Comparison of ENCODE assay signal across 11 cellular contexts in genomic region chr17:81652901-81653771, GRCh38. TPM values are rescaled to one million over a fixed set of nuclear protein-coding genes. Genes with fewer than 3 reads are reported as not detected.
DNase-seq lines count a peak whose midpoint lies in the region; ATAC-seq, FAIRE-seq and TF ChIP-seq lines count a peak whose summit lies in the region.
"Had no signal": no experiment of that assay in that cellular context is flagged by ENCODE, and none has a peak within 500 bp of the region (broad histone marks: within the 10 kb centered on the region; RNA-seq: fewer than 3 reads in every experiment).

No MANE protein-coding gene starts in this region.

- H2BK5ac ChIP-seq in H1 (ENCODE audit: low read depth, low read length) (peak overlapping the region; percentile 78; the same call in 1 of the 2 replicates), neuronal stem cell (ENCODE audit: low read length) (peak overlapping the region; percentile 11)

- H3K4ac ChIP-seq in H1 (replicated peaks; ENCODE audit: insufficient read length, low read depth, low read length) (peak overlapping the region; percentile 78), neuronal stem cell (ENCODE audit: low read length) (no peak overlapping the region)

- POLR2A ChIA-PET in H1 (lab: Charles Lee; ENCODE audit: partially characterized antibody): interaction anchor here (0.8 to 3.7 kb wide), 10 partner anchors 10 to 60 kb away, joined by 3 to 17 read pairs (median 4); partner anchors contain the start of genes ARL16, CCDC137, HGS and NPLOC4

- no peaks in the 10 kb centered on the region for H3K79me2 ChIP-seq in H1 (ENCODE audit: control insufficient read depth in 1 of 2, insufficient read depth in 2 of 2, low read length in 2 of 2)

- H2BK12ac ChIP-seq in H1 (ENCODE audit: low read depth, low read length) (peak overlapping the region; percentile 68; the same call in 1 of the 2 replicates), neuronal stem cell (ENCODE audit: low read length) (no peak overlapping the region)

- H4K20me1 ChIP-seq in H1 (replicated peaks in 1 of 2; ENCODE audit: control insufficient read depth in 1 of 2, insufficient read depth in 2 of 2, low read length in 2 of 2): peaks cover 0 to 2% of the 10 kb centered on the region in 2 experiments

- peak overlapping the region; percentile 86 for H4K8ac ChIP-seq in H1 (ENCODE audit: extremely low read depth, insufficient read depth, low read length)
- H4K8ac ChIP-seq in neuronal stem cell (ENCODE audit: low read depth, low read length): no peak overlapping the region

- no peak for TF ChIP-seq RAD21 in H1 (IDR thresholded peaks at IDR 0.05 in 1 of 2, conservative IDR thresholded peaks at IDR 0.05 in 1 of 2; ENCODE audit: low read depth in 2 of 2, low read length in 2 of 2)

- no peak for TF ChIP-seq CTCF in GM10266 (IDR thresholded peaks at IDR 0.05; ENCODE audit: control insufficient read depth, insufficient read depth, low read depth, missing control alignments)
- TF ChIP-seq CTCF in H1 (IDR thresholded peaks at IDR 0.05; ENCODE audit: control extremely low read depth in 1 of 3, insufficient read depth in 1 of 3, low read depth in 1 of 3, low read length in 3 of 3): no peak; a peak in 1 of 4 replicates
- TF ChIP-seq CTCF in omental fat pad (IDR thresholded peaks at IDR 0.05): no peak

- H2BK15ac ChIP-seq in H1 (ENCODE audit: low read length): peak overlapping the region; percentile 72; the same call in 1 of the 2 replicates
- H2BK15ac ChIP-seq in neuronal stem cell (ENCODE audit: low read length): no peak overlapping the region

- WGBS in H1 (ENCODE audit: extremely low coverage in 1 of 2, insufficient coverage in 1 of 2, insufficient read length in 1 of 2, insufficient replicate concordance in 2 of 2, low coverage in 1 of 2, low lambda C conversion rate in 2 of 2, missing lambda C conversion rate in 1 of 2), 2 experiments: 59% methylated on average over 23 of the region's 29 CpGs; no CpG with 5 or more reads in 1 of the 2 experiments
- WGBS in neuronal stem cell (ENCODE audit: extremely low coverage in 2 of 2, insufficient read length in 2 of 2, insufficient replicate concordance in 1 of 2), 2 donors: no CpG with 5 or more reads among the region's 29 CpGs

- no peak for FAIRE-seq in H1 (lab: Jason Lieb, UNC)

- H3K9ac ChIP-seq in H1 (replicated peaks in 1 of 4; ENCODE audit: extremely low read depth in 1 of 4, low read depth in 3 of 4, low read length in 3 of 4) (no peak overlapping the region; a peak in 1 of 7 replicates), neuronal stem cell (ENCODE audit: low read depth, low read length, poor library complexity) (no peak overlapping the region)

- H2AFZ ChIP-seq in H1 (ENCODE audit: low read length) (no peak overlapping the region), neuronal stem cell (ENCODE audit: low read length) (peak overlapping the region; percentile 88)

- H3K27me3 ChIP-seq in H1 (replicated peaks in 1 of 4; ENCODE audit: control insufficient read depth in 3 of 4, extremely low read depth in 1 of 4, insufficient read depth in 3 of 4, low read length in 3 of 4) (peaks cover 0 to 4% (median 2%) of the 10 kb centered on the region in 4 experiments; a peak in 2 of 7 replicates), neuronal stem cell (ENCODE audit: control insufficient read depth in 3 of 3, insufficient read depth in 3 of 3, low read depth in 1 of 3, low read length in 3 of 3) (peaks cover 9 to 16% (median 9%) of the 10 kb centered on the region in 3 experiments)

- H2BK120ac ChIP-seq in H1 (replicated peaks; ENCODE audit: low read depth, low read length): peak overlapping the region; percentile 83
- no peak overlapping the region for H2BK120ac ChIP-seq in neuronal stem cell (ENCODE audit: low read depth, low read length)

- ATAC-seq in omental fat pad (ENCODE audit: low FRiP score) (no peak), HG03039 (IDR thresholded peaks at IDR 0.05; ENCODE audit: unreplicated experiment) (no peak)

- H4K91ac ChIP-seq in H1 (replicated peaks; ENCODE audit: insufficient read length, low read length) (peak overlapping the region; percentile 84), neuronal stem cell (ENCODE audit: low read depth, low read length, poor library complexity) (no peak overlapping the region)

- peak; percentile 76 for DNase-seq in GM10266 (ENCODE audit: extremely low spot score)
- peak; percentile 76 for DNase-seq in NCI-H82 (lab: John Stamatoyannopoulos, UW)
- DNase-seq in H1 (ENCODE audit: low read depth in 1 of 2, low spot score in 2 of 2): peak in 1 of 2 experiments; percentile 77
- no peak for DNase-seq in neuronal stem cell (ENCODE audit: low spot score)
- no peak for DNase-seq in DMS153 treated with DMSO at 0.1 percent for 48 hours (lab: John Stamatoyannopoulos, UW; ENCODE audit: unreplicated experiment)
- DNase-seq in KG1 (lab: John Stamatoyannopoulos, UW): no peak
- no peak for DNase-seq in omental fat pad (ENCODE audit: low spot score)
- DNase-seq: activated effector memory CD4-positive, alpha-beta T cell treated with Interleukin-2 at 50 U/mL for 16 hours; NCI-H1436 treated with DMSO at 0.1 percent for 48 hours had no signal

- peak overlapping the region; percentile 59 for H3K56ac ChIP-seq in H1 (replicated peaks; ENCODE audit: insufficient read length, low read depth, low read length)

- H3K9me3 ChIP-seq in H1 (ENCODE audit: insufficient read depth in 2 of 2, low read depth in 1 of 2, low read length in 1 of 2) (no peaks in the 10 kb centered on the region), neuronal stem cell (replicated peaks in 1 of 2; ENCODE audit: control insufficient read depth in 2 of 2, insufficient read depth in 1 of 2, low read depth in 1 of 2, low read length in 2 of 2) (peaks cover 8 to 11% of the 10 kb centered on the region in 2 donors)

- H3K27ac ChIP-seq in H1 (ENCODE audit: low read depth, low read length) (no peak overlapping the region; the same call in 1 of the 2 replicates), neuronal stem cell (replicated peaks; ENCODE audit: low read length) (no peak overlapping the region)
- H3K27ac ChIP-seq: esophagus muscularis mucosa had no signal

- peak overlapping the region; percentile 91 for H4K5ac ChIP-seq in H1 (ENCODE audit: insufficient read length, low read depth, low read length)

- H3K36me3 ChIP-seq in H1 (ENCODE audit: control insufficient read depth in 2 of 4, insufficient read depth in 4 of 4, low read length in 3 of 4): no peaks in the 10 kb centered on the region
- H3K36me3 ChIP-seq in neuronal stem cell (replicated peaks in 1 of 2; ENCODE audit: control insufficient read depth in 2 of 2, insufficient read depth in 2 of 2, low read length in 2 of 2): no peaks in the 10 kb centered on the region
- H3K36me3 ChIP-seq: esophagus muscularis mucosa had no signal

- H3K79me1 ChIP-seq in H1 (ENCODE audit: low read depth, low read length) (peaks cover 3% of the 10 kb centered on the region; the same call in 1 of the 2 replicates), neuronal stem cell (ENCODE audit: low read depth, low read length) (peaks cover 4% of the 10 kb centered on the region)

- peak overlapping the region in 1 of 4 experiments; percentile 42; a peak in 2 of 8 replicates for H3K4me3 ChIP-seq in H1 (ENCODE audit: extremely low read depth in 1 of 4, insufficient read depth in 2 of 4, low read depth in 3 of 4, low read length in 4 of 4)
- H3K4me3 ChIP-seq in neuronal stem cell (ENCODE audit: low read length in 2 of 2): no peak overlapping the region
- H3K4me3 ChIP-seq: esophagus muscularis mucosa had no signal

- H3K18ac ChIP-seq in H1 (ENCODE audit: extremely low read depth, low read length) (peak overlapping the region; percentile 93), neuronal stem cell (ENCODE audit: low read length) (peak overlapping the region; percentile 2)

- H2AK5ac ChIP-seq in H1 (ENCODE audit: low read depth, low read length): no peak overlapping the region
- peak overlapping the region; percentile 46 for H2AK5ac ChIP-seq in neuronal stem cell (ENCODE audit: low read depth, low read length)

- no peak for TF ChIP-seq POLR2A in H1 (IDR thresholded peaks at IDR 0.05; ENCODE audit: control extremely low read depth in 1 of 2, low read depth in 2 of 2, low read length in 2 of 2)

- H3K4me2 ChIP-seq in H1 (ENCODE audit: insufficient read depth in 1 of 2, low read depth in 2 of 2, low read length in 2 of 2): peak overlapping the region; percentile 47 to 58; a peak in 3 of 4 replicates
- no peak overlapping the region for H3K4me2 ChIP-seq in neuronal stem cell (ENCODE audit: insufficient read depth, low read length, poor library complexity, severe bottlenecking)

- H3K23me2 ChIP-seq in H1 (ENCODE audit: low read depth, low read length): peaks cover 4% of the 10 kb centered on the region; the same call in 1 of the 2 replicates

- H3K14ac ChIP-seq in H1 (ENCODE audit: insufficient read length) (no peak overlapping the region), neuronal stem cell (ENCODE audit: low read length) (no peak overlapping the region)

- peaks cover 0 to 13% (median 7%) of the 10 kb centered on the region in 4 experiments; a peak in 6 of 7 replicates for H3K4me1 ChIP-seq in H1 (replicated peaks in 1 of 4; ENCODE audit: control insufficient read depth in 3 of 4, insufficient read depth in 4 of 4, low read length in 3 of 4)
- H3K4me1 ChIP-seq in neuronal stem cell (ENCODE audit: control insufficient read depth in 2 of 2, insufficient read depth in 1 of 2, low read depth in 1 of 2, low read length in 2 of 2): peaks cover 5 to 9% of the 10 kb centered on the region in 2 donors

- H3K23ac ChIP-seq in H1 (ENCODE audit: insufficient read length): no peak overlapping the region
- H3K23ac ChIP-seq in neuronal stem cell (ENCODE audit: low read depth, low read length, poor library complexity): peak overlapping the region; percentile 43

- TF ChIP-seq EP300 in H1 (IDR thresholded peaks at IDR 0.05; ENCODE audit: borderline replicate concordance in 1 of 2, low read depth in 2 of 2, low read length in 2 of 2): no peak

- CTCF ChIA-PET in H1 (lab: Charles Lee; ENCODE audit: partially characterized antibody): interaction anchor here (0.8 to 1.3 kb wide), 2 partner anchors 31 to 45 kb away, joined by 3 read pairs; partner anchors contain the start of genes ARL16 and HGS

- H2BK20ac ChIP-seq in H1 (ENCODE audit: low read length): no peak overlapping the region

RNA-seq across cellular contexts. Expression of gene PDE6G, which starts 3.2 kb away (rescaled TPM):
- total RNA-seq in H1 (2021; fragmentation: NEBNext Ultra II Directional; extraction: Animal tissue kit (Norgen Biotek cat#: 25700)): 5.8 and 6.4 TPM in 2 replicates
- 12.9 and 15.1 TPM in 2 replicates for polyA plus RNA-seq in H1 (2011; rRNA removed)
- polyA plus RNA-seq in H1 (2011; cell fraction: cytosol; rRNA removed): 7.8 TPM
- 8.5 TPM for polyA plus RNA-seq in H1 (2011; cell fraction: nucleus; rRNA removed)
- polyA plus RNA-seq in H1 (2012, experiment 1 of 2): 7.9 to 8.8 TPM (median 8.4 TPM) in 4 replicates
- 11.4 TPM for polyA plus RNA-seq in H1 (2012, experiment 2 of 2)
- polyA plus RNA-seq in H1 (2013, experiment 1 of 2): 6.9 TPM
- polyA plus RNA-seq in H1 (2013, experiment 2 of 2): 5.8 TPM
- 1.6 and 5.0 TPM in 2 replicates for polyA minus RNA-seq in H1 (2011; rRNA and poly(A)+ RNA removed)
- 3.7 TPM for polyA minus RNA-seq in H1 (2011; cell fraction: cytosol; rRNA and poly(A)+ RNA removed)
- polyA minus RNA-seq in H1 (2011; cell fraction: nucleus; rRNA and poly(A)+ RNA removed): 1.5 TPM
- polyA plus RNA-seq in neuronal stem cell (2013, experiment 1 of 2): 0.07 TPM
- not detected for polyA plus RNA-seq in neuronal stem cell (2013, experiment 2 of 2)
- 1 to 10 TPM in 1 of 4 donors, not detected in 3; 2.9 TPM for total RNA-seq in omental fat pad

RNA-seq across cellular contexts. Expression of gene OXLD1, which starts 13.3 kb away (rescaled TPM):
- total RNA-seq in H1 (2021; fragmentation: NEBNext Ultra II Directional; extraction: Animal tissue kit (Norgen Biotek cat#: 25700)): 35.9 and 41.5 TPM in 2 replicates
- polyA plus RNA-seq in H1 (2011; rRNA removed): 61.9 and 97.9 TPM in 2 replicates
- polyA plus RNA-seq in H1 (2011; cell fraction: cytosol; rRNA removed): 87.0 TPM
- 64.0 TPM for polyA plus RNA-seq in H1 (2011; cell fraction: nucleus; rRNA removed)
- 31.4 to 46.5 TPM (median 41.9 TPM) in 4 replicates for polyA plus RNA-seq in H1 (2012, experiment 1 of 2)
- 43.9 TPM for polyA plus RNA-seq in H1 (2012, experiment 2 of 2)
- polyA plus RNA-seq in H1 (2013, experiment 1 of 2): 37.3 TPM
- 38.6 TPM for polyA plus RNA-seq in H1 (2013, experiment 2 of 2)
- 7.8 and 9.4 TPM in 2 replicates for polyA minus RNA-seq in H1 (2011; rRNA and poly(A)+ RNA removed)
- 12.5 TPM for polyA minus RNA-seq in H1 (2011; cell fraction: cytosol; rRNA and poly(A)+ RNA removed)
- 23.0 TPM for polyA minus RNA-seq in H1 (2011; cell fraction: nucleus; rRNA and poly(A)+ RNA removed)
- 26.1 TPM for polyA plus RNA-seq in neuronal stem cell (2013, experiment 1 of 2)
- 25.4 TPM for polyA plus RNA-seq in neuronal stem cell (2013, experiment 2 of 2)
- total RNA-seq in omental fat pad: 10 to 100 TPM; 18.4 to 26.5 (median 21.6) TPM

RNA-seq across cellular contexts. Expression of gene CCDC137, which starts 13.4 kb away (rescaled TPM):
- total RNA-seq in H1 (2021; fragmentation: NEBNext Ultra II Directional; extraction: Animal tissue kit (Norgen Biotek cat#: 25700)): 38.6 and 39.8 TPM in 2 replicates
- 17.6 and 23.3 TPM in 2 replicates for polyA plus RNA-seq in H1 (2011; rRNA removed)
- 28.0 TPM for polyA plus RNA-seq in H1 (2011; cell fraction: cytosol; rRNA removed)
- 24.2 TPM for polyA plus RNA-seq in H1 (2011; cell fraction: nucleus; rRNA removed)
- polyA plus RNA-seq in H1 (2012, experiment 1 of 2): 38.1 to 44.2 TPM (median 40.1 TPM) in 4 replicates
- polyA plus RNA-seq in H1 (2012, experiment 2 of 2): 19.9 TPM
- 40.4 TPM for polyA plus RNA-seq in H1 (2013, experiment 1 of 2)
- 44.2 TPM for polyA plus RNA-seq in H1 (2013, experiment 2 of 2)
- 3.2 and 4.4 TPM in 2 replicates for polyA minus RNA-seq in H1 (2011; rRNA and poly(A)+ RNA removed)
- polyA minus RNA-seq in H1 (2011; cell fraction: cytosol; rRNA and poly(A)+ RNA removed): 8.4 TPM
- 9.5 TPM for polyA minus RNA-seq in H1 (2011; cell fraction: nucleus; rRNA and poly(A)+ RNA removed)
- 19.1 TPM for polyA plus RNA-seq in neuronal stem cell (2013, experiment 1 of 2)
- polyA plus RNA-seq in neuronal stem cell (2013, experiment 2 of 2): 19.1 TPM
- 10 to 100 TPM in 1 of 4 donors, 1 to 10 TPM in 3; 6.8 to 15.6 (median 9.4) TPM for total RNA-seq in omental fat pad

RNA-seq across cellular contexts. Expression of gene TSPAN10, which starts 16.1 kb away (rescaled TPM):
- 0.96 and 0.99 TPM in 2 replicates for total RNA-seq in H1 (2021; fragmentation: NEBNext Ultra II Directional; extraction: Animal tissue kit (Norgen Biotek cat#: 25700))
- 0.83 and 1.1 TPM in 2 replicates for polyA plus RNA-seq in H1 (2011; rRNA removed)
- 0.89 TPM for polyA plus RNA-seq in H1 (2011; cell fraction: cytosol; rRNA removed)
- 2.1 TPM for polyA plus RNA-seq in H1 (2011; cell fraction: nucleus; rRNA removed)
- 0.68 to 1.2 TPM (median 0.97 TPM) in 4 replicates for polyA plus RNA-seq in H1 (2012, experiment 1 of 2)
- polyA plus RNA-seq in H1 (2012, experiment 2 of 2): 0.60 TPM
- polyA plus RNA-seq in H1 (2013, experiment 1 of 2): 0.45 TPM
- polyA plus RNA-seq in H1 (2013, experiment 2 of 2): 0.64 TPM
- 0.98 and 3.4 TPM in 2 replicates for polyA minus RNA-seq in H1 (2011; rRNA and poly(A)+ RNA removed)
- 1.1 TPM for polyA minus RNA-seq in H1 (2011; cell fraction: cytosol; rRNA and poly(A)+ RNA removed)
- 1.8 TPM for polyA minus RNA-seq in H1 (2011; cell fraction: nucleus; rRNA and poly(A)+ RNA removed)
- polyA plus RNA-seq in neuronal stem cell (2013, experiment 1 of 2): 1.3 TPM
- polyA plus RNA-seq in neuronal stem cell (2013, experiment 2 of 2): 1.1 TPM
- total RNA-seq in omental fat pad: 1 to 10 TPM in 1 of 4 donors, under 1 TPM in 2, not detected in 1; 0.47 to 1.0 (median 0.48) TPM

RNA-seq across cellular contexts. Expression of gene NPLOC4, which starts 16.2 kb away (rescaled TPM):
- total RNA-seq in H1 (2021; fragmentation: NEBNext Ultra II Directional; extraction: Animal tissue kit (Norgen Biotek cat#: 25700)): 79.8 and 92.7 TPM in 2 replicates
- polyA plus RNA-seq in H1 (2011; rRNA removed): 70.7 and 75.0 TPM in 2 replicates
- polyA plus RNA-seq in H1 (2011; cell fraction: cytosol; rRNA removed): 60.9 TPM
- polyA plus RNA-seq in H1 (2011; cell fraction: nucleus; rRNA removed): 89.5 TPM
- 39.4 to 58.7 TPM (median 48.0 TPM) in 4 replicates for polyA plus RNA-seq in H1 (2012, experiment 1 of 2)
- 45.3 TPM for polyA plus RNA-seq in H1 (2012, experiment 2 of 2)
- polyA plus RNA-seq in H1 (2013, experiment 1 of 2): 57.3 TPM
- polyA plus RNA-seq in H1 (2013, experiment 2 of 2): 54.4 TPM
- polyA minus RNA-seq in H1 (2011; rRNA and poly(A)+ RNA removed): 155 and 210 TPM in 2 replicates
- 65.4 TPM for polyA minus RNA-seq in H1 (2011; cell fraction: cytosol; rRNA and poly(A)+ RNA removed)
- polyA minus RNA-seq in H1 (2011; cell fraction: nucleus; rRNA and poly(A)+ RNA removed): 47.0 TPM
- 54.2 TPM for polyA plus RNA-seq in neuronal stem cell (2013, experiment 1 of 2)
- 54.2 TPM for polyA plus RNA-seq in neuronal stem cell (2013, experiment 2 of 2)
- 10 to 100 TPM; 58.9 to 87.7 (median 70.8) TPM for total RNA-seq in omental fat pad

Comparison
In these comparisons a context has a peak if more than half of its experiments do, and no peak if none do; other contexts are left out.
1. DNase-seq: peak in GM10266 (single experiment) and NCI-H82 (single experiment); none in neuronal stem cell (single experiment), DMS153 treated with DMSO at 0.1 percent for 48 hours (single experiment), KG1 (single experiment) and omental fat pad (single experiment).